Comparison of ENCODE assay signal across 8 cellular contexts in the genomic region with DNA sequence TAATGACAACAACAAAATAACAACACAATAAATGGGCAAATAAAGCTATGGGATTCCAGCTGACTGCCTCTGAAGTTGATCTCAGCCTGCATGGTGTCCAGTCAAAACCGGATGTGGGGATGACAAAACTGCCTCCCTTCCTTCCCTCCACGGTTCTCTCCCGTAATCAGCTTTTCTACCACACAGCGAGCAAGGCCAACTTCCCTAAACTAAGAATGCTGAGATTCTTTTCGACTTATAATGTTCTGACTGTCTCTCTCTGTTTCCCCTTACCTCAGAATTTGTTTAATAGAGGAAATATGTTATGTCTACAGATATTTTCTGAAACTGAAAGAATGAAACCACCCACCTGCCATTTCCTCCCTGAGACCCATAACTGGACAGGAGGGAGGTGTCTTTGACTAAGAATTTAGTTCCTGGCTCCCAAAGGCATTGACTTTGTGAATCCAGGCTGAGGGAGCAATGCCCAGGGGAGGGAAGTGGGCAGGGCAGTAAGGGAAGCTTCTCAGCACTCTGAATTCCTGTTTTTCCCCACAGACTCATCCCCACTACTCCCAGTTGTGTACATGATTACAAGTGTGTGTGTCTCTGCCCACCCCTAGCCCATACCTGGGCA. TPM values are rescaled to one million over a fixed set of nuclear protein-coding genes. Genes with fewer than 3 reads are reported as not detected.
A peak's percentile ranks its signal among the peaks of the same experiment; 100 is the strongest.
DNase-seq lines count a peak whose midpoint lies in the region; ATAC-seq and TF ChIP-seq lines count a peak whose summit lies in the region.

No MANE protein-coding gene starts in this region.

- DNase-seq in KBM-7 (peak; percentile 95), left colon (peak in 1 of 2 donors; percentile 38), tibial nerve (ENCODE audit: low spot score in 2 of 2) (peak in 1 of 2 donors; percentile 33), smooth muscle cell (lab: John Stamatoyannopoulos, UW; ENCODE audit: unreplicated experiment) (no peak), T-helper 9 cell (no peak)

- in situ Hi-C loops in KBM-7 (cut with MboI; ENCODE audit: low pct_unique_long_range_greater_than_20kb, low sequenced_read_pairs) = no loop called here

- H3K27ac Mint-ChIP-seq in activated naive CD8-positive, alpha-beta T cell = peak overlapping the region; percentile 87

- no peak overlapping the region for H3K9ac ChIP-seq in smooth muscle cell (ENCODE audit: low read depth)

- H3F3A ChIP-seq in smooth muscle cell (ENCODE audit: low read depth) = no peaks in the 10 kb centered on the region

- H3K4me2 ChIP-seq in smooth muscle cell = no peak overlapping the region

- H3K36me3 ChIP-seq in tibial nerve (peaks cover 0 to 24% (median 0%) of the 10 kb centered on the region in 3 donors), smooth muscle cell (ENCODE audit: low read depth) (no peaks in the 10 kb centered on the region)

- H3K79me2 ChIP-seq in smooth muscle cell (ENCODE audit: low read depth) = no peaks in the 10 kb centered on the region

- TF ChIP-seq EP300 in tibial nerve (IDR thresholded peaks at IDR 0.05) = peak in 1 of 2 donors; percentile 66

- peak overlapping the region; percentile 82 for H3K4me3 Mint-ChIP-seq in activated naive CD8-positive, alpha-beta T cell

- ATAC-seq in GM21447 (IDR thresholded peaks at IDR 0.05; ENCODE audit: unreplicated experiment) = peak; percentile 65
- ATAC-seq in left colon = peak; percentile 17

- H3K4me1 ChIP-seq in tibial nerve (peaks cover 0 to 25% (median 14%) of the 10 kb centered on the region in 4 donors), smooth muscle cell (ENCODE audit: low read depth) (no peaks in the 10 kb centered on the region)

- peaks cover 19% of the 10 kb centered on the region for H3K36me3 Mint-ChIP-seq in activated naive CD8-positive, alpha-beta T cell

- H3K27me3 Mint-ChIP-seq in activated naive CD8-positive, alpha-beta T cell = no peaks in the 10 kb centered on the region

- no peak overlapping the region for H2AFZ ChIP-seq in smooth muscle cell (ENCODE audit: low read depth)

- H3K4me3 ChIP-seq in GM08714 (ENCODE audit: low read length) = peak overlapping the region; percentile 60; the same call in 1 of the 2 replicates
- H3K4me3 ChIP-seq in tibial nerve = peak overlapping the region in 3 of 4 donors; percentile 11 to 42 (median 38)
- no peak overlapping the region for H3K4me3 ChIP-seq in smooth muscle cell

- TF ChIP-seq POLR2A in tibial nerve (IDR thresholded peaks at IDR 0.05) = no peak

- H3K27me3 ChIP-seq in tibial nerve = no peaks in the 10 kb centered on the region
- no peaks in the 10 kb centered on the region for H3K27me3 ChIP-seq in smooth muscle cell (ENCODE audit: low read depth)

- H3K9me3 ChIP-seq in tibial nerve (peaks cover 0 to 4% (median 0%) of the 10 kb centered on the region in 4 donors), smooth muscle cell (replicated peaks; ENCODE audit: low read depth) (no peaks in the 10 kb centered on the region)

- peak overlapping the region; percentile 77 to 85 (median 78) for H3K27ac ChIP-seq in tibial nerve
- no peak overlapping the region for H3K27ac ChIP-seq in smooth muscle cell (ENCODE audit: low read depth)

- TF ChIP-seq CTCF in tibial nerve (IDR thresholded peaks at IDR 0.05) (no peak), smooth muscle cell (IDR thresholded peaks at IDR 0.05; ENCODE audit: borderline replicate concordance, insufficient read depth, poor library complexity, severe bottlenecking) (no peak)

- no peaks in the 10 kb centered on the region for H4K20me1 ChIP-seq in smooth muscle cell (ENCODE audit: low read depth)

- WGBS in tibial nerve, 2 donors = 27% methylated on average over 5 of the region's 5 CpGs
- 78% methylated on average over 5 of the region's 5 CpGs for WGBS in smooth muscle cell (ENCODE audit: low lambda C conversion rate)

- H3K9me3 Mint-ChIP-seq in activated naive CD8-positive, alpha-beta T cell (ENCODE audit: low read depth) = peaks cover 10% of the 10 kb centered on the region

- intact Hi-C loops in left colon (cut with DNase I, micrococcal nuclease) = no loop called here

- H3K4me1 Mint-ChIP-seq in activated naive CD8-positive, alpha-beta T cell (ENCODE audit: low read depth) = peaks cover 39% of the 10 kb centered on the region

RNA-seq across cellular contexts. Expression of a gene that starts 1.0 kb away (rescaled TPM):
- total RNA-seq in left colon = 1 to 10 TPM; 2.3 to 6.7 TPM
- total RNA-seq in tibial nerve = 10 to 100 TPM; 15.7 to 29.7 (median 22.8) TPM
- total RNA-seq in smooth muscle cell = 2.0 and 8.4 TPM in 2 replicates
- 0.54 and 0.99 TPM in 2 replicates for polyA plus RNA-seq in smooth muscle cell

RNA-seq across cellular contexts. Expression of a gene that starts 22.8 kb away (rescaled TPM):
- total RNA-seq in left colon (under 1 TPM; 0.21 to 0.70 TPM), tibial nerve (under 1 TPM in 2 of 4 donors, not detected in 2; under 0.01 to 0.22 TPM), smooth muscle cell (not detected in 2 replicates)
- not detected in 2 replicates for polyA plus RNA-seq in smooth muscle cell

RNA-seq across cellular contexts. Expression of a gene that starts 51.0 kb away (rescaled TPM):
- total RNA-seq in left colon = 1 to 10 TPM; 1.4 to 2.7 TPM
- total RNA-seq in tibial nerve = 1 to 10 TPM; 4.2 to 8.6 (median 5.2) TPM
- 4.4 and 8.9 TPM in 2 replicates for total RNA-seq in smooth muscle cell
- 0.17 and 0.89 TPM in 2 replicates for polyA plus RNA-seq in smooth muscle cell
